8 cellular contexts compared by ENCODE assay signal in the genomic region with DNA sequence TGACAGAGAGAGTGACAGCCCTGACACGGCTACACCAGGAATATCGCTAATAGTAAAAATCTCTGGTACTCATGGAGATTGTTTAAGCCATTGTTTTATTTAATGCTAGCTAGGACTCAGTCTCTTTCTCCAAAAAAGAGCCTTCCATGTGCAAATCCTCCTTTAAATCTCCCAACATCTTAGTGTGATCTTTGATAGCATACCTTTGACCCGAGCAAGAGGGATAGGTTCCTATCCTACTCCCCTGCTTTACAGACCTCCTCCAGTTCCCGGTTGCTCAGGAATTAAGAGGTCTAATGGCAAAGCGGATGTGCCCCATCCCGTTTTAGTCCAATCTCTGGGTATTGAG. TPM values are rescaled to one million over a fixed set of nuclear protein-coding genes. Genes with fewer than 3 reads are reported as not detected.
A peak's percentile ranks its signal among the peaks of the same experiment; 100 is the strongest.
DNase-seq lines count a peak whose midpoint lies in the region; ATAC-seq, FAIRE-seq and TF ChIP-seq lines count a peak whose summit lies in the region.

No MANE protein-coding gene starts in this region.

- TF ChIP-seq CTCF in kidney (IDR thresholded peaks at IDR 0.05; ENCODE audit: borderline replicate concordance, extremely low read depth, insufficient read depth) (no peak), spleen (IDR thresholded peaks at IDR 0.05 in 8 of 11, conservative IDR thresholded peaks at IDR 0.05 in 3 of 11) (peak in 3 of 11 experiments; percentile 3 to 10 (median 8))

- H3K4me1 ChIP-seq in kidney (ENCODE audit: control insufficient read depth in 1 of 2, insufficient read depth in 1 of 2, low read depth in 1 of 2, low read length in 2 of 2) (peaks cover 4 to 5% of the 10 kb centered on the region in 2 donors), spleen (peaks cover 7 to 37% (median 24%) of the 10 kb centered on the region in 6 donors)

- no peaks in the 10 kb centered on the region for H3K36me3 Mint-ChIP-seq in activated naive CD8-positive, alpha-beta T cell treated with anti-CD3 and anti-CD28 coated beads, Interleukin-2, amount 10 ng/mL, durations not matched to agents 7 days and 5 days

- WGBS in spleen, 5 donors, result 22 to 39% (median 29%) methylated on average over 6 of the region's 6 CpGs

- no peak for FAIRE-seq in kidney (lab: Jason Lieb, UNC)

- no peak for ATAC-seq in activated naive CD8-positive, alpha-beta T cell treated with anti-CD3 and anti-CD28 coated beads, Interleukin-2, amount 10 ng/mL, durations not matched to agents 7 days and 5 days (ENCODE audit: low read depth)

- H3K9me3 Mint-ChIP-seq in activated naive CD8-positive, alpha-beta T cell treated with anti-CD3 and anti-CD28 coated beads, Interleukin-2, amount 10 ng/mL, durations not matched to agents 7 days and 5 days, result no peaks in the 10 kb centered on the region

- H3K36me3 ChIP-seq in kidney (ENCODE audit: control insufficient read depth in 1 of 2, insufficient read depth in 2 of 2, low read length in 2 of 2) (no peaks in the 10 kb centered on the region), spleen (no peaks in the 10 kb centered on the region)

- H3K27me3 ChIP-seq in spleen (replicated peaks in 1 of 7), result peaks cover 0 to 37% (median 14%) of the 10 kb centered on the region in 7 donors

- no peak for TF ChIP-seq POLR2A in spleen (IDR thresholded peaks at IDR 0.05)

- no peak overlapping the region for H3K27ac Mint-ChIP-seq in activated naive CD8-positive, alpha-beta T cell treated with anti-CD3 and anti-CD28 coated beads, Interleukin-2, amount 10 ng/mL, durations not matched to agents 7 days and 5 days

- H3K27ac ChIP-seq in kidney (ENCODE audit: low read depth in 2 of 2, low read length in 2 of 2) (peak overlapping the region; percentile 71 to 87), spleen (peak overlapping the region in 7 of 8 donors; percentile 74 to 86 (median 81))

- H3K9ac ChIP-seq in kidney (ENCODE audit: low read length in 2 of 2), result peak overlapping the region; percentile 52 to 63

- no peaks in the 10 kb centered on the region for H3K9me3 ChIP-seq in kidney (ENCODE audit: control insufficient read depth in 1 of 2, low read length in 2 of 2)
- no peaks in the 10 kb centered on the region for H3K9me3 ChIP-seq in spleen

- H3K4me1 Mint-ChIP-seq in activated naive CD8-positive, alpha-beta T cell treated with anti-CD3 and anti-CD28 coated beads, Interleukin-2, amount 10 ng/mL, durations not matched to agents 7 days and 5 days, result peaks cover 4% of the 10 kb centered on the region

- DNase-seq in DMS 273 (lab: John Stamatoyannopoulos, UW; ENCODE audit: unreplicated experiment), result peak; percentile 26
- DNase-seq in DMS 273 treated with DMSO at 0.1 percent for 48 hours (lab: John Stamatoyannopoulos, UW), result no peak
- DNase-seq in activated naive CD8-positive, alpha-beta T cell treated with anti-CD3 and anti-CD28 coated beads, Interleukin-2, amount 10 ng/mL, durations not matched to agents 7 days and 5 days, result no peak
- no peak for DNase-seq in kidney
- no peak for DNase-seq in spleen
- no peak for DNase-seq in NOMO-1 treated with dmso at 0.1 percent for 144 hours (lab: John Stamatoyannopoulos, UW; ENCODE audit: unreplicated experiment)
- no peak for DNase-seq in hypothalamus (lab: John Stamatoyannopoulos, UW)
- no peak for DNase-seq in DMS79 treated with DMSO at 0.1 percent for 48 hours (lab: John Stamatoyannopoulos, UW)

- peaks cover 37% of the 10 kb centered on the region for H3K27me3 Mint-ChIP-seq in activated naive CD8-positive, alpha-beta T cell treated with anti-CD3 and anti-CD28 coated beads, Interleukin-2, amount 10 ng/mL, durations not matched to agents 7 days and 5 days

- H3K4me3 ChIP-seq in kidney (ENCODE audit: low read length in 2 of 2) (peak overlapping the region; percentile 63 to 76), spleen (peak overlapping the region in 7 of 8 donors; percentile 59 to 73 (median 67))

- intact Hi-C loops in kidney (cut with DNase I) (no loop called here), spleen (cut with DNase I; ENCODE audit: low total_unique reads) (no loop called here)

- POLR2A ChIA-PET in activated naive CD8-positive, alpha-beta T cell treated with anti-CD3 and anti-CD28 coated beads, Interleukin-2, amount 10 ng/mL, durations not matched to agents 7 days and 5 days (lab: Charles Lee), result no interaction called here

- peak overlapping the region; percentile 57 for H3K4me3 Mint-ChIP-seq in activated naive CD8-positive, alpha-beta T cell treated with anti-CD3 and anti-CD28 coated beads, Interleukin-2, amount 10 ng/mL, durations not matched to agents 7 days and 5 days

RNA-seq across cellular contexts. Expression of a gene that starts 0.7 kb away (rescaled TPM):
- 1 to 10 TPM; 1.2 TPM for total RNA-seq in activated naive CD8-positive, alpha-beta T cell treated with anti-CD3 and anti-CD28 coated beads, Interleukin-2, amount 10 ng/mL, durations not matched to agents 7 days and 5 days
- 11.0 TPM for total RNA-seq in kidney
- polyA plus RNA-seq in kidney (ENCODE audit: insufficient read depth, low read depth, low replicate concordance), result 9.9 TPM
- 10 to 100 TPM; 10.5 to 45.8 (median 21.1) TPM for total RNA-seq in spleen
- 1 to 10 TPM in 2 of 3 donors, under 1 TPM in 1; 0.82 to 3.1 (median 1.0) TPM for polyA plus RNA-seq in spleen
